In the genomic region with DNA sequence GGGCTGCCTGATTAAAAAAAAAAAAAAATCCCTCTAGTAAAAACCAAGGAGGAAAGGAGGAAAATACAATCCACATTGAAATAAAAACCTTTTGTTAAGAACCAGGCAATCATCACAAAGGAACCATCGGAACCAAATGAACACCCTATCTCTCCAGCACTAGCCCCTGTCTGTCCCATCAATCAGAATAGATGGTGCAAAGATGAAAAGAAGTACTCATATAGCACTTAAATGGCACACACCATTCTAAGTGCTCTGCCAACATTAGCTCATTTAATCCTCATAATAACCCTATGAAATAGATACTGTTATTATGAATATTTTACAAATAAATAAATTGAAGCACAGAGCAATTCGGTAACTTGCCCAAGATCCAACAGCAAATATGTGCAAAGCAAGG, we compare ENCODE assay signal across 18 cellular contexts. TPM values are rescaled to one million over a fixed set of nuclear protein-coding genes. Genes with fewer than 3 reads are reported as not detected.
"Had no signal": no experiment of that assay in that cellular context is flagged by ENCODE, and none has a peak within 500 bp of the region (broad histone marks: within the 10 kb centered on the region; RNA-seq: fewer than 3 reads in every experiment).

No MANE protein-coding gene starts in this region.

- H3K36me3 Mint-ChIP-seq: naive thymus-derived CD8-positive, alpha-beta T cell; stimulated activated naive B cell treated with anti-CD40 and anti-IgM and Interleukin-4, amounts not matched to agents 10 μg/mL and 1 μg/mL and 100 μg/mL, for 72 hours had no signal

- H3K4me3 ChIP-seq: heart left ventricle, mucosa of descending colon, thoracic aorta had no signal

- H3K4me3 Mint-ChIP-seq: dendritic cell treated with granulocyte-macrophage colony-stimulating factor and Interleukin-4, amounts not matched to agents 40 ng/mL and 50 ng/mL, for 4 days; naive thymus-derived CD8-positive, alpha-beta T cell; stimulated activated naive B cell treated with anti-CD40 and anti-IgM and Interleukin-4, amounts not matched to agents 10 μg/mL and 1 μg/mL and 100 μg/mL, for 72 hours; stimulated activated naive CD8-positive, alpha-beta T cell treated with anti-CD3 and anti-CD28 coated beads, Interleukin-15, amount 100 ng/mL, for 72 hours had no signal

- H3K27ac ChIP-seq: heart left ventricle, thoracic aorta had no signal

- H3K4me1 ChIP-seq: heart left ventricle had no signal

- H3K36me3 ChIP-seq: heart left ventricle, thoracic aorta had no signal

- H3K4me1 Mint-ChIP-seq: naive thymus-derived CD8-positive, alpha-beta T cell; stimulated activated naive B cell treated with anti-CD40 and anti-IgM and Interleukin-4, amounts not matched to agents 10 μg/mL and 1 μg/mL and 100 μg/mL, for 72 hours; stimulated activated naive CD8-positive, alpha-beta T cell treated with anti-CD3 and anti-CD28 coated beads, Interleukin-15, amount 100 ng/mL, for 72 hours had no signal

- H3K9me3 Mint-ChIP-seq: dendritic cell treated with granulocyte-macrophage colony-stimulating factor and Interleukin-4, amounts not matched to agents 40 ng/mL and 50 ng/mL, for 4 days; naive thymus-derived CD8-positive, alpha-beta T cell; stimulated activated naive B cell treated with anti-CD40 and anti-IgM and Interleukin-4, amounts not matched to agents 10 μg/mL and 1 μg/mL and 100 μg/mL, for 72 hours; stimulated activated naive CD8-positive, alpha-beta T cell treated with anti-CD3 and anti-CD28 coated beads, Interleukin-15, amount 100 ng/mL, for 72 hours had no signal

- H3K9me3 ChIP-seq: heart left ventricle, mucosa of descending colon, thoracic aorta had no signal

- DNase-seq: effector CD8-positive, alpha-beta T cell; heart left ventricle; hypothalamus; kidney glomerular epithelial cell; mammary epithelial cell; mucosa of descending colon; naive thymus-derived CD8-positive, alpha-beta T cell; posterior cingulate gyrus; stimulated activated CD4-positive, alpha-beta T cell treated with anti-CD3 and anti-CD28 coated beads, Interleukin-2, amount 100 ng/mL, for 24 hours; stimulated activated CD4-positive, alpha-beta T cell treated with anti-CD3 and anti-CD28 coated beads, Interleukin-4, amount 100 ng/mL, for 4 hours; stimulated activated naive B cell treated with anti-CD40 and anti-IgM and Interleukin-4, amounts not matched to agents 10 μg/mL and 1 μg/mL and 100 μg/mL, for 72 hours; stimulated activated naive CD8-positive, alpha-beta T cell treated with anti-CD3 and anti-CD28 coated beads, Interleukin-15, amount 100 ng/mL, for 72 hours had no signal

- H3K27ac Mint-ChIP-seq: dendritic cell treated with granulocyte-macrophage colony-stimulating factor and Interleukin-4, amounts not matched to agents 40 ng/mL and 50 ng/mL, for 4 days; naive thymus-derived CD8-positive, alpha-beta T cell; stimulated activated naive B cell treated with anti-CD40 and anti-IgM and Interleukin-4, amounts not matched to agents 10 μg/mL and 1 μg/mL and 100 μg/mL, for 72 hours; stimulated activated naive CD8-positive, alpha-beta T cell treated with anti-CD3 and anti-CD28 coated beads, Interleukin-15, amount 100 ng/mL, for 72 hours had no signal

RNA-seq across cellular contexts. Expression of gene LRP2, which starts 38.5 kb away (rescaled TPM):
- total RNA-seq: esophagus mucosa; mammary epithelial cell; mesenteric fat pad; naive thymus-derived CD8-positive, alpha-beta T cell had no signal
- polyA plus RNA-seq: fibroblast of lung; naive thymus-derived CD8-positive, alpha-beta T cell; urinary bladder had no signal
